8 cellular contexts compared by ENCODE assay signal in the genomic region with DNA sequence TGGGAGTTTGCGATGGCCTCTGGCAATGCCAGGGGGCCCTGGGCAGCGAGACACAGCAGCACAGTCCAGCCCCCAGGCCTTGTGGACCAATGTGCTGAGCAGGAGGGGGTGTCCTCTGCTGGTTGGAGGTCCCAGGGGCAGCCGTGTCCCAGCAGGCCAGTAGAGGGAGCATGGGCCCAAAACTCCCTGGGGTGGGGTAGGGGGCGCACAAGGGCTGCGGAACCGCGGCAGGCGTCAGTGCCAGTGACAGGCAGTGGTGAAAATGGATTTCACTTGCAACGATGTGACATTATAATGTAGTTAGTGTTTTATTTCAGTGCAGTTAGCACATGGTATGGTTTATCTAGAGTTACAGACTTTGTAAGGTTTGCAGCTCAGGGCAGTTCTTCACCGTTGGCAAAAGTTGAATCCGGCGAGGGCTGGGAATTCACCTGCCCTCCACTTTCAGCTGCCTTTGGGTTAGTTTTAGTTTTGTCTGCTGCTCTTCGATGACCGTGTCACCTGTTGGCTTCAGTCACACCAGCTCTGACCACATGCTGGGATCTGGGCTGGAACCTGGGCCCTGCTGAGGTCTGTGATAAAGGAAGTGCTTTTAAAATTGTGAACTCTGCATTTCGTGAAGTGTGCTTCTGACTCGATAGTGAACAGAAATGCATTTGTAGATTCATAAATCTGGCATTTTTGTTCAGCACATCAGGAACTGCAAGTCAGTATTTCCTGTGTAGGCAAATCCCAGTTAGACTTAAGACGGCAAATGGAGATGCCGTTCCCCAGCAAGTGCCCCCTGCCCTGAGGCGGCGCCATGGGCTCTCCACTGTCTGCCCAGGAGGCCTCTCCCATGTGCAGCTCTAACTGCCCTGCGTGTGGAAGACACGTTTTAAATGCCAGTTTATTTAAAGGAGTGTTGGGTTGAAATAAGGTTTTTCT. TPM values are rescaled to one million over a fixed set of nuclear protein-coding genes. Genes with fewer than 3 reads are reported as not detected.
A peak's percentile ranks its signal among the peaks of the same experiment; 100 is the strongest.
DNase-seq lines count a peak whose midpoint lies in the region; ATAC-seq, FAIRE-seq and TF ChIP-seq lines count a peak whose summit lies in the region.

No MANE protein-coding gene starts in this region.

- no peak overlapping the region for H3K4me3 Mint-ChIP-seq in activated CD4-positive, alpha-beta T cell treated with anti-CD3 and anti-CD28 coated beads for 36 hours

- no peaks in the 10 kb centered on the region for H3K9me3 Mint-ChIP-seq in activated CD4-positive, alpha-beta T cell treated with anti-CD3 and anti-CD28 coated beads for 36 hours (ENCODE audit: low read depth)

- H3K4me1 Mint-ChIP-seq in activated CD4-positive, alpha-beta T cell treated with anti-CD3 and anti-CD28 coated beads for 36 hours: no peaks in the 10 kb centered on the region

- TF ChIP-seq CTCF in A673 (conservative IDR thresholded peaks at IDR 0.05; ENCODE audit: low read depth, low read length) (peak; percentile 94), colonic mucosa (IDR thresholded peaks at IDR 0.05) (peak; percentile 41), lower lobe of right lung (IDR thresholded peaks at IDR 0.05) (peak; percentile 72)

- intact Hi-C loops in A673 (cut with micrococcal nuclease; ENCODE audit: unreplicated experiment): loop anchor here (2.0 kb wide), 2 partner anchors 104 to 300 kb away; no protein-coding TSS in a partner anchor
- intact Hi-C loops in activated CD4-positive, alpha-beta T cell treated with anti-CD3 and anti-CD28 coated beads for 36 hours (cut with DNase I, micrococcal nuclease): loop anchor here (1.0 to 2.0 kb wide), 3 partner anchors 96 to 105 kb away; a partner anchor contains a TSS
- intact Hi-C loops in colonic mucosa (cut with DNase I): loop anchor here (5.0 kb wide), 1 partner anchor 108 kb away; no protein-coding TSS in a partner anchor
- intact Hi-C loops in lower lobe of right lung (cut with DNase I): no loop called here

- H3K9ac ChIP-seq in colonic mucosa (ENCODE audit: low read depth in 2 of 2, low read length in 2 of 2): peak overlapping the region in 1 of 2 donors; percentile 57

- H3K36me3 ChIP-seq in A673 (ENCODE audit: insufficient read depth, low read length, poor library complexity, severe bottlenecking) (peaks cover 15% of the 10 kb centered on the region), colonic mucosa (peaks cover 9% of the 10 kb centered on the region), lower lobe of right lung (peaks cover 70% of the 10 kb centered on the region)

- peak; percentile 91 for ATAC-seq in activated CD4-positive, alpha-beta T cell treated with anti-CD3 and anti-CD28 coated beads for 36 hours
- peak; percentile 51 to 59 for ATAC-seq in lower lobe of right lung

- H3K36me3 Mint-ChIP-seq in activated CD4-positive, alpha-beta T cell treated with anti-CD3 and anti-CD28 coated beads for 36 hours (ENCODE audit: low read depth): peaks cover 11% of the 10 kb centered on the region

- H3K27ac ChIP-seq in A673 (ENCODE audit: low read depth, low read length, poor library complexity, severe bottlenecking) (no peak overlapping the region), colonic mucosa (no peak overlapping the region), lower lobe of right lung (peak overlapping the region; percentile 40)

- DNase-seq in A673 (ENCODE audit: low spot score) (peak; percentile 70), GM19238 (ENCODE audit: insufficient read length, low spot score) (peak; percentile 68), NCI-H1930 (lab: John Stamatoyannopoulos, UW) (peak; percentile 28 to 48), colonic mucosa (peak; percentile 54), lower lobe of right lung (no peak), RCC 7860 (ENCODE audit: low spot score) (no peak)
- peak; percentile 78 for DNase-seq in activated CD4-positive, alpha-beta T cell treated with anti-CD3 and anti-CD28 coated beads for 36 hours
- DNase-seq in stimulated activated CD8-positive, alpha-beta memory T cell treated with anti-CD3 and anti-CD28 coated beads, Interleukin-15, amount 100 ng/mL, for 24 hours (ENCODE audit: low read depth): peak; percentile 28

- H3K27ac Mint-ChIP-seq in activated CD4-positive, alpha-beta T cell treated with anti-CD3 and anti-CD28 coated beads for 36 hours: no peak overlapping the region

- H3K9me3 ChIP-seq in A673 (ENCODE audit: low read depth, low read length, poor library complexity, severe bottlenecking): no peaks in the 10 kb centered on the region
- no peaks in the 10 kb centered on the region for H3K9me3 ChIP-seq in colonic mucosa
- no peaks in the 10 kb centered on the region for H3K9me3 ChIP-seq in lower lobe of right lung

- no peaks in the 10 kb centered on the region for H3K27me3 Mint-ChIP-seq in activated CD4-positive, alpha-beta T cell treated with anti-CD3 and anti-CD28 coated beads for 36 hours

- H3K4me3 ChIP-seq in A673 (ENCODE audit: low read depth, low read length, poor library complexity, severe bottlenecking) (no peak overlapping the region), colonic mucosa (no peak overlapping the region), lower lobe of right lung (no peak overlapping the region)

- no TSS peak for BruUV-seq in A673 (replicated peaks; lab: Mats Ljungman, UMichigan)

- H3K4me1 ChIP-seq in A673 (ENCODE audit: insufficient read depth, low read length, poor library complexity, severe bottlenecking): no peaks in the 10 kb centered on the region
- no peaks in the 10 kb centered on the region for H3K4me1 ChIP-seq in colonic mucosa
- H3K4me1 ChIP-seq in lower lobe of right lung: peaks cover 12% of the 10 kb centered on the region

- H3K27me3 ChIP-seq in A673 (replicated peaks; ENCODE audit: insufficient read depth, low read depth, low read length, poor library complexity) (no peaks in the 10 kb centered on the region), colonic mucosa (no peaks in the 10 kb centered on the region), lower lobe of right lung (ENCODE audit: low read depth) (no peaks in the 10 kb centered on the region)

- no peak for FAIRE-seq in RCC 7860 (lab: Jason Lieb, UNC)

- POLR2A ChIA-PET in A673 (lab: Charles Lee; ENCODE audit: low non-redundant PET): no interaction called here
- POLR2A ChIA-PET in activated CD4-positive, alpha-beta T cell treated with anti-CD3 and anti-CD28 coated beads for 36 hours (lab: Charles Lee): interaction anchor here (0.6 kb wide), 1 partner anchor 451 kb away, joined by 4 read pairs; no protein-coding TSS in a partner anchor

- CTCF ChIA-PET in A673 (lab: Charles Lee): interaction anchor here (1.4 kb wide), 1 partner anchor 104 kb away, joined by 3 read pairs; no protein-coding TSS in a partner anchor
- CTCF ChIA-PET in activated CD4-positive, alpha-beta T cell treated with anti-CD3 and anti-CD28 coated beads for 36 hours (lab: Charles Lee): interaction anchor here (0.7 to 3.6 kb wide), 8 partner anchors 15 to 172 kb away, joined by 3 to 34 read pairs (median 4); a partner anchor contains a TSS

RNA-seq across cellular contexts. Expression of a gene that starts 46.8 kb away (rescaled TPM):
- total RNA-seq in A673 (2021): 52.3 and 53.5 TPM in 2 replicates
- 10 to 100 TPM; 18.0 to 21.1 TPM for total RNA-seq in activated CD4-positive, alpha-beta T cell treated with anti-CD3 and anti-CD28 coated beads for 36 hours
- total RNA-seq in colonic mucosa: 100 to 1,000 TPM; 211 to 295 TPM
- total RNA-seq in lower lobe of right lung: 57.5 TPM

Comparison
In these comparisons a context has a peak if more than half of its experiments do, and no peak if none do; other contexts are left out.
1. DNase-seq: peak in A673 (single experiment), GM19238 (single experiment), NCI-H1930 (2 of 2), activated CD4-positive, alpha-beta T cell treated with anti-CD3 and anti-CD28 coated beads for 36 hours (single experiment), colonic mucosa (single experiment) and stimulated activated CD8-positive, alpha-beta memory T cell treated with anti-CD3 and anti-CD28 coated beads, Interleukin-15, amount 100 ng/mL, for 24 hours (single experiment); none in lower lobe of right lung (single experiment) and RCC 7860 (single experiment).
2. CTCF ChIP-seq: peak in every context shown above with its lines; median percentile 94 in A673; 72 in lower lobe of right lung; 41 in colonic mucosa.